ENCODE assay signal across 11 cellular contexts in genomic region chr1:97461782-97462181, GRCh38.
A peak's percentile ranks its signal among the peaks of the same experiment; 100 is the strongest.
DNase-seq lines count a peak whose midpoint lies in the region; ATAC-seq and TF ChIP-seq lines count a peak whose summit lies in the region.
"Had no signal": no experiment of that assay in that cellular context is flagged by ENCODE, and none has a peak within 500 bp of the region (broad histone marks: within the 10 kb centered on the region; RNA-seq: fewer than 3 reads in every experiment).

No MANE protein-coding gene starts in this region.

- H3K4me1 Mint-ChIP-seq in nephron progenitor cell = no peaks in the 10 kb centered on the region

- no peaks in the 10 kb centered on the region for H3K27me3 ChIP-seq in Karpas-422 (ENCODE audit: low read length)
- H3K27me3 ChIP-seq: adrenal gland had no signal

- DNase-seq in NCI-H2107 treated with DMSO at 0.1 percent for 48 hours (lab: John Stamatoyannopoulos, UW; ENCODE audit: unreplicated experiment) (peak; percentile 18), NCI-H2107 (lab: John Stamatoyannopoulos, UW) (no peak), Karpas-422 (peak; percentile 48), renal cortical epithelial cell (ENCODE audit: low read depth) (peak; percentile 34), lower leg skin (ENCODE audit: low spot score in 2 of 2) (no peak), nephron progenitor cell (no peak), cerebellum (ENCODE audit: low spot score) (no peak)
- DNase-seq: adrenal gland, NCI-H1092 treated with DMSO at 0.1 percent for 48 hours, T-helper 9 cell had no signal

- no peaks in the 10 kb centered on the region for H3K9me3 ChIP-seq in Karpas-422 (ENCODE audit: low read length)
- H3K9me3 ChIP-seq: adrenal gland had no signal

- no peak overlapping the region for H3K27ac ChIP-seq in Karpas-422 (ENCODE audit: low read length)
- H3K27ac ChIP-seq: adrenal gland had no signal

- no peak overlapping the region for H3K27ac Mint-ChIP-seq in nephron progenitor cell

- H3K36me3 ChIP-seq in Karpas-422 (ENCODE audit: insufficient read depth, low read length) = no peaks in the 10 kb centered on the region
- H3K36me3 ChIP-seq: adrenal gland had no signal

- no peak for TF ChIP-seq POLR2A in lower leg skin (IDR thresholded peaks at IDR 0.05)

- peaks cover 6% of the 10 kb centered on the region for H3K36me3 Mint-ChIP-seq in nephron progenitor cell (ENCODE audit: low read depth)

- H3K4me3 Mint-ChIP-seq in nephron progenitor cell = no peak overlapping the region

- intact Hi-C loops in lower leg skin (cut with DNase I; ENCODE audit: low total_unique reads) = no loop called here

- no peaks in the 10 kb centered on the region for H4K20me1 ChIP-seq in Karpas-422 (ENCODE audit: insufficient read depth, low read depth, low read length)

- H3K4me1 ChIP-seq in Karpas-422 (ENCODE audit: low read length) = peaks cover 13% of the 10 kb centered on the region

- no peaks in the 10 kb centered on the region for H3K9me2 ChIP-seq in Karpas-422 (replicated peaks; ENCODE audit: insufficient read depth, low read length)

- H3K9me3 Mint-ChIP-seq in nephron progenitor cell = peaks cover 18% of the 10 kb centered on the region

- no peak overlapping the region for H3K9ac ChIP-seq in Karpas-422 (ENCODE audit: low read length)

- H3K79me2 ChIP-seq in Karpas-422 (ENCODE audit: low read length) = no peaks in the 10 kb centered on the region

- peak; percentile 92 for ATAC-seq in HG02678 (IDR thresholded peaks at IDR 0.05; ENCODE audit: unreplicated experiment)

- H3K4me2 ChIP-seq in Karpas-422 (ENCODE audit: low read depth, low read length, poor library complexity, severe bottlenecking) = no peak overlapping the region

- peaks cover 2% of the 10 kb centered on the region for H3K27me3 Mint-ChIP-seq in nephron progenitor cell (ENCODE audit: low read depth, poor library complexity)

- H3K4me3 ChIP-seq in Karpas-422 (ENCODE audit: low read length) (no peak overlapping the region), lower leg skin (ENCODE audit: low read depth, poor library complexity, severe bottlenecking) (no peak overlapping the region)
- H3K4me3 ChIP-seq: adrenal gland had no signal

- H2AFZ ChIP-seq in Karpas-422 (ENCODE audit: low read length) = no peak overlapping the region

- TF ChIP-seq CTCF in lower leg skin (IDR thresholded peaks at IDR 0.05) (no peak), nephron progenitor cell (IDR thresholded peaks at IDR 0.05) (no peak)

Comparison
In these comparisons a context has a peak if more than half of its experiments do, and no peak if none do; other contexts are left out.
1. DNase-seq: peak in NCI-H2107 treated with DMSO at 0.1 percent for 48 hours (single experiment), Karpas-422 (single experiment) and renal cortical epithelial cell (single experiment); none in NCI-H2107 (single experiment), lower leg skin (0 of 2), nephron progenitor cell (single experiment) and cerebellum (single experiment).